Comparison of ENCODE assay signal across 24 cellular contexts in the genomic region with DNA sequence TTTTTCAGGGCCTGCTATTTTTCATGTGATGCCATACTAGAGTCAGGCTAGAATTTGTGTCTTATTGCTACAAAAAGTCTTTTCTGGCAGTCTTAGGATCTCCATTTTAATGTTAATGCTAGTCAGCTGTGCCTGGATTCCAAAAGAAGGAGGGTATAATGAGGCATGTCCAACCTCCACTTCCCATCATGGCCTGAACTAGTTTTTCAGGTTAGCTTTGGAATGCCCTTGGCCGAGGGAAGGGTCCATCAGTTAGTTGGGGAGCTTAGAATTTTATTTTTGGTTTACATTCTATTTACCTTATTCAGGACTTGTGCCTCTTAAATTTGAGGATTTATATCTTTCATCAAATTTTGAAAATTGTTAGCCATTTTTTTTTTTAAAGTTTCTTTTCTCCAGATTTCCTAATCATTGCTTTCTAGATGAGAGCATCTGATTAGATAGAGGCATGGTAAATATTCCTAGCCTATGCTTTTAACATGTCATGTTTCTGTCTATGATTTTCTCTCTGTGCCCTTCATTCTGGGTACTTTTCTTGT.
"Had no signal": no experiment of that assay in that cellular context is flagged by ENCODE, and none has a peak within 500 bp of the region (broad histone marks: within the 10 kb centered on the region; RNA-seq: fewer than 3 reads in every experiment).

No MANE protein-coding gene starts in this region.

- DNase-seq: colonic mucosa; cortex of kidney; effector CD8-positive, alpha-beta T cell; effector memory CD8-positive, alpha-beta T cell; endodermal cell; erythroblast; esophagus squamous epithelium; foreskin fibroblast; foreskin melanocyte; gastrocnemius medialis; glutamatergic neuron; head of caudate nucleus; heart right ventricle; hippocampal formation; left cardiac atrium; left lung; left ventricle myocardium superior; lower lobe of right lung; mesenchymal stem cell; mucosa of descending colon had no signal

- H3K36me3 ChIP-seq: colonic mucosa had no signal

- H3K9me3 Mint-ChIP-seq: effector memory CD8-positive, alpha-beta T cell had no signal

- H3K4me3 ChIP-seq: colonic mucosa, esophagus squamous epithelium, gastrocnemius medialis, heart right ventricle, left lung, lower lobe of right lung, mucosa of descending colon had no signal

- H3K27ac ChIP-seq: colonic mucosa, epithelial cell of prostate, esophagus squamous epithelium, gastrocnemius medialis, heart right ventricle, left lung, lower lobe of right lung had no signal

- ATAC-seq: effector memory CD8-positive, alpha-beta T cell; esophagus mucosa; gastrocnemius medialis; heart right ventricle; left cardiac atrium; left lung; left ventricle myocardium superior; lower lobe of right lung; mucosa of descending colon had no signal

- H3K27ac Mint-ChIP-seq: dendritic cell treated with granulocyte-macrophage colony-stimulating factor and Interleukin-4, amounts not matched to agents 40 ng/mL and 50 ng/mL, for 4 days; effector memory CD8-positive, alpha-beta T cell; endodermal cell; mesothelial cell of epicardium had no signal

- H3K4me1 ChIP-seq: colonic mucosa, esophagus squamous epithelium, gastrocnemius medialis, heart right ventricle, left lung, lower lobe of right lung had no signal

- H3K9me3 ChIP-seq: colonic mucosa, esophagus squamous epithelium, gastrocnemius medialis, left lung, lower lobe of right lung, mucosa of descending colon had no signal

- H3K4me1 Mint-ChIP-seq: endodermal cell, mesothelial cell of epicardium had no signal

- H3K4me3 Mint-ChIP-seq: dendritic cell treated with granulocyte-macrophage colony-stimulating factor and Interleukin-4, amounts not matched to agents 40 ng/mL and 50 ng/mL, for 4 days; effector memory CD8-positive, alpha-beta T cell; endodermal cell; mesothelial cell of epicardium had no signal
